In the genomic region with DNA sequence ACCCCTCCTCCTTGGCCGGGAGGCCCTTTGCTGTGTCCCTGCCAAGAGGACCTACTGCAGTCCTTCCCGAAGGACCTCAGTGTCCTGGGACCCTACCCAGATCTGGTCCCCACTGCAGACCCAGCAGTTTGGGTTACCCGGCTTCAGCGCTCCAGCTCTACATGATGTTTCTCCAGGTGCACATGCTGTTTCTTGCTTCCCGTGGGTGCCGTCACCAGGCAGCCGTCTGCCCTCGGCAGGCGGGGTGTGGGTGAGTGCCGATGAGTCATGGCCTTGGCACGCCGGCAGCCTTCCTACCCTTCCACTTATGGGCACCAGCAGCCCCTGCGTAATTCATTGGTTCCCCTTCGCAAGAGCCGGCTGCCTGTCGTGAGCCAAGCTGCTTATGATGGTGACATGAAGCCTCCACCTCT, we compare ENCODE assay signal across 8 cellular contexts.
DNase-seq lines count a peak whose midpoint lies in the region; ATAC-seq, FAIRE-seq and TF ChIP-seq lines count a peak whose summit lies in the region.

No MANE protein-coding gene starts in this region.

- peak; percentile 90 for DNase-seq in H54 (ENCODE audit: insufficient read length, low spot score)
- peak; percentile 69 for DNase-seq in SW480 (ENCODE audit: low spot score)
- DNase-seq in heart right ventricle: peak; percentile 40 to 54
- no peak for DNase-seq in activated T-helper 1 cell treated with anti-CD3 and anti-CD28 coated beads, Interleukin-12 subunit alpha, Interleukin-12 subunit beta, Interleukin-2, Interleukin-4 antibody, amounts not matched to agents 30 ng/mL and 10 ng/mL and 1 ng/mL, durations not matched to agents 14 hours and 24 hours and 36 hours (ENCODE audit: low spot score)
- no peak for DNase-seq in RPMI8226
- no peak for DNase-seq in GF-D8 (lab: John Stamatoyannopoulos, UW)

- peaks cover 11% of the 10 kb centered on the region for H3K4me1 Mint-ChIP-seq in stimulated activated memory B cell treated with anti-CD40 and anti-IgM and Interleukin-4, amounts not matched to agents 10 μg/mL and 1 μg/mL and 100 μg/mL, for 72 hours
- peaks cover 30% of the 10 kb centered on the region for H3K4me1 Mint-ChIP-seq in activated T-helper 1 cell treated with anti-CD3 and anti-CD28 coated beads, Interleukin-12 subunit alpha, Interleukin-12 subunit beta, Interleukin-2, Interleukin-4 antibody, amounts not matched to agents 30 ng/mL and 10 ng/mL and 1 ng/mL, durations not matched to agents 14 hours and 24 hours and 36 hours (ENCODE audit: low read depth)

- peak; percentile 78 for FAIRE-seq in H54 (lab: Jason Lieb, UNC)

- intact Hi-C loops in heart right ventricle (cut with DNase I): loop anchor here in 8 of 10 donors (1.0 to 10.0 kb wide), 5 partner anchors 40 to 327 kb away; no protein-coding TSS in a partner anchor
- intact Hi-C loops in activated T-helper 1 cell treated with anti-CD3 and anti-CD28 coated beads, Interleukin-12 subunit alpha, Interleukin-12 subunit beta, Interleukin-2, Interleukin-4 antibody, amounts not matched to agents 30 ng/mL and 10 ng/mL and 1 ng/mL, durations not matched to agents 14 hours and 24 hours and 36 hours (cut with micrococcal nuclease): loop anchor here (5.0 kb wide), 1 partner anchor 325 kb away; no protein-coding TSS in a partner anchor

- H3K27ac Mint-ChIP-seq in stimulated activated memory B cell treated with anti-CD40 and anti-IgM and Interleukin-4, amounts not matched to agents 10 μg/mL and 1 μg/mL and 100 μg/mL, for 72 hours: peak overlapping the region; percentile 6
- H3K27ac Mint-ChIP-seq in activated T-helper 1 cell treated with anti-CD3 and anti-CD28 coated beads, Interleukin-12 subunit alpha, Interleukin-12 subunit beta, Interleukin-2, Interleukin-4 antibody, amounts not matched to agents 30 ng/mL and 10 ng/mL and 1 ng/mL, durations not matched to agents 14 hours and 24 hours and 36 hours: no peak overlapping the region

- H3K9me3 Mint-ChIP-seq in stimulated activated memory B cell treated with anti-CD40 and anti-IgM and Interleukin-4, amounts not matched to agents 10 μg/mL and 1 μg/mL and 100 μg/mL, for 72 hours: no peaks in the 10 kb centered on the region
- no peaks in the 10 kb centered on the region for H3K9me3 Mint-ChIP-seq in activated T-helper 1 cell treated with anti-CD3 and anti-CD28 coated beads, Interleukin-12 subunit alpha, Interleukin-12 subunit beta, Interleukin-2, Interleukin-4 antibody, amounts not matched to agents 30 ng/mL and 10 ng/mL and 1 ng/mL, durations not matched to agents 14 hours and 24 hours and 36 hours

- no peak for TF ChIP-seq POLR2A in H54 (IDR thresholded peaks at IDR 0.05; ENCODE audit: low read depth, low read length)

- peak overlapping the region in 6 of 10 donors; percentile 20 to 59 (median 38) for H3K27ac ChIP-seq in heart right ventricle

- peak in 5 of 9 donors; percentile 6 to 29 (median 13) for TF ChIP-seq CTCF in heart right ventricle (IDR thresholded peaks at IDR 0.05)

- H3K4me1 ChIP-seq in heart right ventricle: peaks cover 9 to 36% (median 26%) of the 10 kb centered on the region in 9 donors

- WGBS in heart right ventricle, 2 donors: 57 to 70% methylated on average over 16 of the region's 16 CpGs

- no peaks in the 10 kb centered on the region for H3K27me3 Mint-ChIP-seq in stimulated activated memory B cell treated with anti-CD40 and anti-IgM and Interleukin-4, amounts not matched to agents 10 μg/mL and 1 μg/mL and 100 μg/mL, for 72 hours
- no peaks in the 10 kb centered on the region for H3K27me3 Mint-ChIP-seq in activated T-helper 1 cell treated with anti-CD3 and anti-CD28 coated beads, Interleukin-12 subunit alpha, Interleukin-12 subunit beta, Interleukin-2, Interleukin-4 antibody, amounts not matched to agents 30 ng/mL and 10 ng/mL and 1 ng/mL, durations not matched to agents 14 hours and 24 hours and 36 hours (ENCODE audit: insufficient read depth)

- H3K36me3 ChIP-seq in heart right ventricle: peaks cover 0 to 83% (median 5%) of the 10 kb centered on the region in 9 donors

- no peaks in the 10 kb centered on the region for H3K27me3 ChIP-seq in heart right ventricle

- H3K9me3 ChIP-seq in heart right ventricle: no peaks in the 10 kb centered on the region

- H3K4me3 ChIP-seq in heart right ventricle: no peak overlapping the region

- ATAC-seq in heart right ventricle (peak; percentile 26 to 70 (median 56)), GM21723 (IDR thresholded peaks at IDR 0.05; ENCODE audit: unreplicated experiment) (no peak)
- ATAC-seq in stimulated activated memory B cell treated with anti-CD40 and anti-IgM and Interleukin-4, amounts not matched to agents 10 μg/mL and 1 μg/mL and 100 μg/mL, for 72 hours: no peak

- H3K36me3 Mint-ChIP-seq in stimulated activated memory B cell treated with anti-CD40 and anti-IgM and Interleukin-4, amounts not matched to agents 10 μg/mL and 1 μg/mL and 100 μg/mL, for 72 hours: peaks cover 6% of the 10 kb centered on the region
- H3K36me3 Mint-ChIP-seq in activated T-helper 1 cell treated with anti-CD3 and anti-CD28 coated beads, Interleukin-12 subunit alpha, Interleukin-12 subunit beta, Interleukin-2, Interleukin-4 antibody, amounts not matched to agents 30 ng/mL and 10 ng/mL and 1 ng/mL, durations not matched to agents 14 hours and 24 hours and 36 hours (ENCODE audit: low read depth): peaks cover 2% of the 10 kb centered on the region

- no peak overlapping the region for H3K4me3 Mint-ChIP-seq in stimulated activated memory B cell treated with anti-CD40 and anti-IgM and Interleukin-4, amounts not matched to agents 10 μg/mL and 1 μg/mL and 100 μg/mL, for 72 hours
- no peak overlapping the region for H3K4me3 Mint-ChIP-seq in activated T-helper 1 cell treated with anti-CD3 and anti-CD28 coated beads, Interleukin-12 subunit alpha, Interleukin-12 subunit beta, Interleukin-2, Interleukin-4 antibody, amounts not matched to agents 30 ng/mL and 10 ng/mL and 1 ng/mL, durations not matched to agents 14 hours and 24 hours and 36 hours

Comparison
In these comparisons a context has a peak if more than half of its experiments do, and no peak if none do; other contexts are left out.
1. DNase-seq: peak in H54 (single experiment), SW480 (single experiment) and heart right ventricle (2 of 2); none in activated T-helper 1 cell treated with anti-CD3 and anti-CD28 coated beads, Interleukin-12 subunit alpha, Interleukin-12 subunit beta, Interleukin-2, Interleukin-4 antibody, amounts not matched to agents 30 ng/mL and 10 ng/mL and 1 ng/mL, durations not matched to agents 14 hours and 24 hours and 36 hours (single experiment), RPMI8226 (single experiment) and GF-D8 (single experiment).
2. ATAC-seq: peak in heart right ventricle (8 of 8); none in stimulated activated memory B cell treated with anti-CD40 and anti-IgM and Interleukin-4, amounts not matched to agents 10 μg/mL and 1 μg/mL and 100 μg/mL, for 72 hours (single experiment) and GM21723 (single experiment).